8 cellular contexts compared by ENCODE assay signal in genomic region chr10:86178401-86179142, GRCh38.
DNase-seq lines count a peak whose midpoint lies in the region; ATAC-seq and TF ChIP-seq lines count a peak whose summit lies in the region.

No MANE protein-coding gene starts in this region.

- H3K36me3 ChIP-seq in BE2C: no peaks in the 10 kb centered on the region
- H3K36me3 ChIP-seq in effector memory CD4-positive, alpha-beta T cell (ENCODE audit: control insufficient read depth, insufficient read depth, low read length): no peaks in the 10 kb centered on the region

- no peak overlapping the region for H3K27ac ChIP-seq in effector memory CD4-positive, alpha-beta T cell (ENCODE audit: insufficient read depth, low read length, poor library complexity, severe bottlenecking)

- no peak overlapping the region for H3K4me3 ChIP-seq in BE2C (ENCODE audit: low read depth, low read length)
- no peak overlapping the region for H3K4me3 ChIP-seq in effector memory CD4-positive, alpha-beta T cell (ENCODE audit: insufficient read depth, low read depth, low read length, poor library complexity, severe bottlenecking)

- DNase-seq in BE2C (peak; percentile 71), SK-N-DZ (ENCODE audit: low spot score) (peak; percentile 67), left colon (peak in 1 of 2 donors; percentile 18)
- no peak for DNase-seq in effector memory CD4-positive, alpha-beta T cell

- no peaks in the 10 kb centered on the region for H3K9me3 ChIP-seq in BE2C
- H3K9me3 ChIP-seq in effector memory CD4-positive, alpha-beta T cell (ENCODE audit: control insufficient read depth, low read length): no peaks in the 10 kb centered on the region

- TF ChIP-seq CTCF in BE2C (IDR thresholded peaks at IDR 0.05; ENCODE audit: low read depth, low read length): peak; percentile 73

- intact Hi-C loops in left colon (cut with DNase I, micrococcal nuclease): no loop called here

- H3K27me3 ChIP-seq in BE2C: no peaks in the 10 kb centered on the region
- no peaks in the 10 kb centered on the region for H3K27me3 ChIP-seq in effector memory CD4-positive, alpha-beta T cell (replicated peaks; ENCODE audit: control insufficient read depth, insufficient read depth, low read length, poor library complexity, severe bottlenecking)

- peak; percentile 57 for ATAC-seq in GM19372 (IDR thresholded peaks at IDR 0.05; ENCODE audit: low read depth, unreplicated experiment)
- ATAC-seq in left colon: peak; percentile 34
- ATAC-seq in GM18519 (IDR thresholded peaks at IDR 0.05; ENCODE audit: low FRiP score, unreplicated experiment): no peak
- ATAC-seq in GM21619 (IDR thresholded peaks at IDR 0.05; ENCODE audit: unreplicated experiment): no peak
- ATAC-seq in HG02588 (IDR thresholded peaks at IDR 0.05; ENCODE audit: unreplicated experiment): no peak

- peaks cover 38% of the 10 kb centered on the region for H3K4me1 ChIP-seq in BE2C
- no peaks in the 10 kb centered on the region for H3K4me1 ChIP-seq in effector memory CD4-positive, alpha-beta T cell (ENCODE audit: control insufficient read depth, insufficient read depth, low read length, poor library complexity, severe bottlenecking)

Comparison
In these comparisons a context has a peak if more than half of its experiments do, and no peak if none do; other contexts are left out.
1. DNase-seq: peak in BE2C (single experiment) and SK-N-DZ (single experiment); none in effector memory CD4-positive, alpha-beta T cell (0 of 3).
2. ATAC-seq: peak in GM19372 (single experiment) and left colon (single experiment); none in GM18519 (single experiment), GM21619 (single experiment) and HG02588 (single experiment).